Comparison of ENCODE assay signal across 1 cellular context in the genomic region with DNA sequence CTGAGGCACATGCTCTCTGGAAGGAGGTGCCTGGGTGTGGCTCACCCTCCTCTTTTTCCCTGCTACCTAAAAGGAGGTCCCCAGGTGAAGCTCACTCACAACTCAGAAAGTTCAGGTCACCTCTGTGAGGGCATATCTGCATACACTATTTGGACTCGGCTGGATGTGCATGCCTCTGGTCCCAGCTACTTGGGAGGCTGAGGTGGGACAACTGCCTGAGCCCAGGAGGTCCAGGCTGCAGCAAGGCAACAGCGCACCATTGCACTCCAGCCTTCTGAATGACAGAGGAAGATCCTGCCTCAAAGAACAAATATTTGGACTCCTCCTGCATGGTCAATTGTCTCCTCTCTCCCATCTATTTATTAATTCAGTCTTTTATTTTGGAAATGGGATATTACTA.
TF ChIP-seq lines count a peak whose summit lies in the region.

No MANE protein-coding gene starts in this region.

TF ChIP-seq in IMR-90, 13 proteins besides CTCF, POLR2A, EP300 and RAD21:
- TF ChIP-seq RCOR1 (IDR thresholded peaks at IDR 0.05; ENCODE audit: insufficient replicate concordance, low read length) (no peak), NFE2L2 (IDR thresholded peaks at IDR 0.05; ENCODE audit: low read depth, low read length) (no peak), BHLHE40 (IDR thresholded peaks at IDR 0.05; ENCODE audit: low read depth, low read length) (no peak), SMC3 (IDR thresholded peaks at IDR 0.05; ENCODE audit: low read depth, low read length) (no peak), FOS (IDR thresholded peaks at IDR 0.05; ENCODE audit: low read depth, low read length) (no peak), CHD1 (IDR thresholded peaks at IDR 0.05; ENCODE audit: low read depth, low read length) (no peak), RFX5 (IDR thresholded peaks at IDR 0.05; ENCODE audit: low read depth, low read length) (no peak), MAFK (IDR thresholded peaks at IDR 0.05; ENCODE audit: low read depth, low read length) (no peak), CEBPB (IDR thresholded peaks at IDR 0.05; ENCODE audit: low read depth, low read length) (no peak), MXI1 (IDR thresholded peaks at IDR 0.05; ENCODE audit: borderline replicate concordance, low read depth, low read length) (no peak), MAZ (IDR thresholded peaks at IDR 0.05; ENCODE audit: borderline replicate concordance, low read depth, low read length) (no peak)
- TF ChIP-seq, protein P1, sequence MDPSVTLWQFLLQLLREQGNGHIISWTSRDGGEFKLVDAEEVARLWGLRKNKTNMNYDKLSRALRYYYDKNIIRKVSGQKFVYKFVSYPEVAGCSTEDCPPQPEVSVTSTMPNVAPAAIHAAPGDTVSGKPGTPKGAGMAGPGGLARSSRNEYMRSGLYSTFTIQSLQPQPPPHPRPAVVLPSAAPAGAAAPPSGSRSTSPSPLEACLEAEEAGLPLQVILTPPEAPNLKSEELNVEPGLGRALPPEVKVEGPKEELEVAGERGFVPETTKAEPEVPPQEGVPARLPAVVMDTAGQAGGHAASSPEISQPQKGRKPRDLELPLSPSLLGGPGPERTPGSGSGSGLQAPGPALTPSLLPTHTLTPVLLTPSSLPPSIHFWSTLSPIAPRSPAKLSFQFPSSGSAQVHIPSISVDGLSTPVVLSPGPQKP (IDR thresholded peaks at IDR 0.05; ENCODE audit: borderline replicate concordance, low read depth, low read length) = no peak
- TF ChIP-seq, protein P2, sequence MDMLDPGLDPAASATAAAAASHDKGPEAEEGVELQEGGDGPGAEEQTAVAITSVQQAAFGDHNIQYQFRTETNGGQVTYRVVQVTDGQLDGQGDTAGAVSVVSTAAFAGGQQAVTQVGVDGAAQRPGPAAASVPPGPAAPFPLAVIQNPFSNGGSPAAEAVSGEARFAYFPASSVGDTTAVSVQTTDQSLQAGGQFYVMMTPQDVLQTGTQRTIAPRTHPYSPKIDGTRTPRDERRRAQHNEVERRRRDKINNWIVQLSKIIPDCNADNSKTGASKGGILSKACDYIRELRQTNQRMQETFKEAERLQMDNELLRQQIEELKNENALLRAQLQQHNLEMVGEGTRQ (IDR thresholded peaks at IDR 0.05; ENCODE audit: low read depth, low read length) = no peak
